In the genomic region with DNA sequence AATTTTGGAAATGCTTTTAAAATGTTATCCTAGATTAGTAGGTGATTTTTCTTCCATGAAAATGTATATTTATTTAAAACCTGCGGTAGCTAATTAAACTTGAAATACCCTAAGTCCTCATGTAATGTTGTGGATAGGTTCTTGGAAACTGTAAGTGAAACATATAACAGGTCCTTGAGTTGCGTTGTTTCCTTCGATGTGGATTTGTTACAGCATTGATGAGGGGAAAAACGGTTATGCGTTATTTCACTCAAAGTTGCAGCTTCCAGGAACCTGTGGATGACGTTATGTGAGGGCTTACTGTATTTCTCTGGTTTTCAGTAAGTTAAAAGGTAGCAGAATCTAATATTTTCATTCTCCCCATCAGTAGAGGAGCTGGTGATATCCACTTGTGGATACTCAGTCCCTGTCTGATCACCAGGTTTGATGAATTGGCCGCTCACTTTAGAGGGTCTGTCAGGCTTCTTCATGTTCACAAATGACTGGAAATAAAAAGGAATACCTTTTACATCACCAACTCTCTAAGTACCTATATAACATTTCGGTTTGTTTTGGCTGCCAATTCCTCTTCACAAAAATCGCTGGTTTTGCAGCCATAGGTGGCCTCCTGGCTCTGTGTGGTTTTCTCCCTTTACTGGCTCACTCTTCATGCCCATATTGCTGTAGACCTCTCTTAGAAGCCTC, we compare ENCODE assay signal across 12 cellular contexts.
DNase-seq lines count a peak whose midpoint lies in the region; ATAC-seq and TF ChIP-seq lines count a peak whose summit lies in the region.
"Had no signal": no experiment of that assay in that cellular context is flagged by ENCODE, and none has a peak within 500 bp of the region (broad histone marks: within the 10 kb centered on the region; RNA-seq: fewer than 3 reads in every experiment).

No MANE protein-coding gene starts in this region.

- TF ChIP-seq CTCF in heart right ventricle (IDR thresholded peaks at IDR 0.05) (no peak), neutrophil (IDR thresholded peaks at IDR 0.05) (no peak), lower lobe of right lung (IDR thresholded peaks at IDR 0.05) (no peak)

- H3K4me1 ChIP-seq in heart right ventricle (peaks cover 22 to 95% (median 67%) of the 10 kb centered on the region in 9 donors), neutrophil (ENCODE audit: control insufficient read depth in 1 of 2, insufficient read depth in 1 of 2, low read depth in 1 of 2, low read length in 1 of 2) (peaks cover 68 to 73% of the 10 kb centered on the region in 2 experiments), lower lobe of right lung (peaks cover 62% of the 10 kb centered on the region)

- 84 to 86% methylated on average over 9 of the region's 9 CpGs for WGBS in heart right ventricle, 2 donors

- H3K27ac ChIP-seq in heart right ventricle (peak overlapping the region; percentile 64 to 89 (median 86)), epithelial cell of prostate (peak overlapping the region; percentile 90), neutrophil (peak overlapping the region; percentile 80), lower lobe of right lung (no peak overlapping the region)

- ATAC-seq in heart right ventricle (no peak), left cardiac atrium (no peak), lower lobe of right lung (no peak)

- no peaks in the 10 kb centered on the region for H3K27me3 ChIP-seq in heart right ventricle
- no peaks in the 10 kb centered on the region for H3K27me3 ChIP-seq in neutrophil
- H3K27me3 ChIP-seq in lower lobe of right lung (ENCODE audit: low read depth) = no peaks in the 10 kb centered on the region

- DNase-seq in heart right ventricle (no peak), left cardiac atrium (no peak), epithelial cell of prostate (ENCODE audit: low read depth, low spot score) (no peak), D341Med (ENCODE audit: low spot score) (no peak), lower lobe of right lung (no peak), NOMO-1 (lab: John Stamatoyannopoulos, UW; ENCODE audit: unreplicated experiment in 2 of 2) (no peak), kidney glomerular epithelial cell (lab: John Stamatoyannopoulos, UW) (no peak)
- DNase-seq: activated CD4-positive, alpha-beta T cell treated with anti-CD3 and anti-CD28 coated beads, Interleukin-2, amount 10 ng/mL, durations not matched to agents 24 days and 14 days; HCEC 1CT; midbrain; NCI-H345 had no signal

- intact Hi-C loops in heart right ventricle (cut with DNase I) = loop anchor here in 1 of 10 donors (5.0 kb wide), 1 partner anchor 109 kb away; no protein-coding TSS in a partner anchor
- intact Hi-C loops in left cardiac atrium (cut with DNase I) = no loop called here
- intact Hi-C loops in lower lobe of right lung (cut with DNase I) = no loop called here

- H3K4me3 ChIP-seq in heart right ventricle (no peak overlapping the region), neutrophil (ENCODE audit: low read depth in 1 of 2, low read length in 1 of 2) (peak overlapping the region; percentile 4 to 19), lower lobe of right lung (no peak overlapping the region)

- H3K9me3 ChIP-seq in heart right ventricle (no peaks in the 10 kb centered on the region), neutrophil (no peaks in the 10 kb centered on the region), lower lobe of right lung (no peaks in the 10 kb centered on the region)

- no peaks in the 10 kb centered on the region for H3K36me3 ChIP-seq in heart right ventricle
- no peaks in the 10 kb centered on the region for H3K36me3 ChIP-seq in neutrophil
- no peaks in the 10 kb centered on the region for H3K36me3 ChIP-seq in lower lobe of right lung

Comparison
In these comparisons a context has a peak if more than half of its experiments do, and no peak if none do; other contexts are left out.
1. H3K4me3 ChIP-seq: peak in neutrophil (2 of 2); none in heart right ventricle (0 of 10) and lower lobe of right lung (single experiment).